In the genomic region with DNA sequence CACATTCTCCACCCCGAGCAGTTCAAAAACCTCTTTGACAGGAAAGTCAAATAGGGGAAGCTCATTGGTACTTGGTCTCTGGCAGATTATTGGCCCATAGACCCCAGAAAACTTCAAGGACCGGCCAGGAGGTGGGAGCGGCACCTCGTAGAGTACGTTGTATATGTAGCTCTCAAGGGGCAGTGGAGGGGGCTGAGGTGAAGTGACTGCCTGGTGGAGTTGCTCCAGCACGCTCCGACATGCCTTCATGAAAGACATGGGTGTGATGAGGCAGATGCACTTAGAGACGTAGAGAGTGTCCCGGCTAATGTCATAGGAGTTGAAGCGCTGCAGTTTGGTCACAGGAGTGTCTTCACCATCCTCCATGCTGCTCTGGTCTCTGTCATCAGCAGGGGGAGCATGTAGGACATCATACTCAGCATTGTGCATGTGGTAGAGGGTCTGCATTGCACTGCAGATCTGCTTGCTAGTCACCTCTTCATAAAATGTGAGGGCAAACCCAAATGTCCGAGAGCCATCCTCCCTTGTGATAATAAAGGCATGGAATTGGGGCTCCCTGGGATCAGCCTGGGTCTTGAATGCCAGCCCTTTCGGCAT, we compare ENCODE assay signal across 14 cellular contexts.
A peak's percentile ranks its signal among the peaks of the same experiment; 100 is the strongest.
DNase-seq lines count a peak whose midpoint lies in the region; ATAC-seq, FAIRE-seq and TF ChIP-seq lines count a peak whose summit lies in the region.
"Had no signal": no experiment of that assay in that cellular context is flagged by ENCODE, and none has a peak within 500 bp of the region (broad histone marks: within the 10 kb centered on the region; RNA-seq: fewer than 3 reads in every experiment).

No MANE protein-coding gene starts in this region.

- DNase-seq in Caco-2 = peak in 1 of 2 experiments; percentile 48
- peak; percentile 13 for DNase-seq in GM20000 (ENCODE audit: low spot score)
- DNase-seq in K562 (ENCODE audit: extremely low read depth in 1 of 4, low spot score in 3 of 4) = no peak
- DNase-seq in medulla oblongata (ENCODE audit: extremely low spot score) = peak; percentile 59
- DNase-seq in germinal center (ENCODE audit: low spot score) = no peak
- no peak for DNase-seq in HK-2 (ENCODE audit: unreplicated experiment)
- no peak for DNase-seq in activated naive CD4-positive, alpha-beta T cell treated with anti-CD3 and anti-CD28 coated beads, Interleukin-2, amount 50 U/mL, for 72 hours (ENCODE audit: low spot score in 2 of 2)
- no peak for DNase-seq in Kasumi-1 (lab: John Stamatoyannopoulos, UW)
- DNase-seq: DMS79, KG1, NCI-H69, small intestine had no signal

- H3K4me2 ChIP-seq in K562 (ENCODE audit: insufficient read depth, low read length) = no peak overlapping the region

- in situ Hi-C loops in K562 (cut with MboI) = no loop called here

- no peak for TF ChIP-seq EP300 in K562 (IDR thresholded peaks at IDR 0.05; ENCODE audit: low read length)

- intact Hi-C loops in Caco-2 (cut with micrococcal nuclease; ENCODE audit: unreplicated experiment) (loop anchor here (1.0 to 10.0 kb wide), 2 partner anchors 56 to 181 kb away; partner anchors contain the start of gene IPO7), K562 (cut with micrococcal nuclease) (no loop called here)

- TF ChIP-seq POLR2A in K562 (conservative IDR thresholded peaks at IDR 0.05) = no peak

- peak; percentile 78 for ATAC-seq in K562
- ATAC-seq in activated naive CD4-positive, alpha-beta T cell treated with anti-CD3 and anti-CD28 coated beads, Interleukin-2, amount 50 U/mL, for 72 hours = no peak

- H3K79me2 ChIP-seq in K562 (ENCODE audit: control insufficient read depth, insufficient read depth, low read length) = peaks cover 23% of the 10 kb centered on the region

- no peak overlapping the region for H2AFZ ChIP-seq in K562 (ENCODE audit: low read depth, low read length)

- no peaks in the 10 kb centered on the region; the same call in 1 of the 2 replicates for H4K20me1 ChIP-seq in K562 (replicated peaks; ENCODE audit: control insufficient read depth, insufficient read depth, low read length)

- H3K9me1 ChIP-seq in K562 (ENCODE audit: control insufficient read depth, insufficient read depth, low read length) = no peaks in the 10 kb centered on the region

- BruUV-seq in Caco-2 (replicated peaks; lab: Mats Ljungman, UMichigan) (no TSS peak), K562 (replicated peaks; lab: Mats Ljungman, UMichigan) (no TSS peak)

- no peak overlapping the region for H3K27ac Mint-ChIP-seq in Caco-2 (ENCODE audit: unreplicated experiment)
- no peak overlapping the region for H3K27ac Mint-ChIP-seq in activated naive CD4-positive, alpha-beta T cell treated with anti-CD3 and anti-CD28 coated beads, Interleukin-2, amount 50 U/mL, for 72 hours
- H3K27ac Mint-ChIP-seq: memory B cell had no signal

- H3K9me3 ChIP-seq in Caco-2 = no peaks in the 10 kb centered on the region
- no peaks in the 10 kb centered on the region for H3K9me3 ChIP-seq in K562 (replicated peaks; ENCODE audit: control insufficient read depth, insufficient read depth, low read depth, low read length)

- peaks cover 1% of the 10 kb centered on the region for H3K36me3 ChIP-seq in Caco-2 (ENCODE audit: control insufficient read depth, insufficient read depth, low read length)
- peaks cover 39% of the 10 kb centered on the region; the same call in 2 of the 3 replicates for H3K36me3 ChIP-seq in K562 (ENCODE audit: control insufficient read depth, insufficient read depth, low read length)

- H3K4me1 ChIP-seq in Caco-2 (peaks cover 8% of the 10 kb centered on the region; the same call in 1 of the 2 replicates), K562 (replicated peaks in 1 of 2; ENCODE audit: control insufficient read depth in 2 of 2, insufficient read depth in 2 of 2, low read length in 2 of 2) (peaks cover 0 to 11% of the 10 kb centered on the region in 2 experiments; a peak in 2 of 5 replicates)

- H3K9ac ChIP-seq in K562 (ENCODE audit: insufficient read depth in 1 of 2, low read depth in 2 of 2, low read length in 2 of 2) = no peak overlapping the region

- H3K4me1 Mint-ChIP-seq in Caco-2 (ENCODE audit: low read depth, unreplicated experiment) = peaks cover 2% of the 10 kb centered on the region

- CTCF ChIA-PET in Caco-2 (lab: Charles Lee) (interaction anchor here (0.9 to 1.4 kb wide), 3 partner anchors 177 to 303 kb away, joined by 3 to 5 read pairs (median 3); no protein-coding TSS in a partner anchor), K562 (lab: Yijun Ruan, JAX; ENCODE audit: low intra/inter-chr PET ratio) (no interaction called here)

- H3K27me3 ChIP-seq in Caco-2 (replicated peaks; ENCODE audit: control insufficient read depth, insufficient read depth, low read length) (no peaks in the 10 kb centered on the region), K562 (ENCODE audit: control insufficient read depth in 2 of 2, insufficient read depth in 2 of 2, low read length in 2 of 2) (no peaks in the 10 kb centered on the region)

- no peak overlapping the region for H3K4me3 Mint-ChIP-seq in Caco-2 (ENCODE audit: unreplicated experiment)
- H3K4me3 Mint-ChIP-seq: memory B cell had no signal

- H3K27ac ChIP-seq in K562 (ENCODE audit: extremely low read depth, low read depth, low read length) = no peak overlapping the region
- H3K27ac ChIP-seq: VCaP had no signal

- TF ChIP-seq CTCF in Caco-2 (IDR thresholded peaks at IDR 0.05; ENCODE audit: insufficient read depth in 1 of 2, low read depth in 1 of 2, low read length in 1 of 2, severe bottlenecking in 1 of 2, unreplicated experiment in 1 of 2) (peak; percentile 45 to 53), GM20000 (IDR thresholded peaks at IDR 0.05; ENCODE audit: extremely low read depth, missing control alignments) (no peak), K562 (IDR thresholded peaks at IDR 0.05 in 2 of 3, conservative IDR thresholded peaks at IDR 0.05 in 1 of 3; ENCODE audit: insufficient read depth in 2 of 3, low read depth in 1 of 3, low read length in 3 of 3) (peak; percentile 25 to 32 (median 30); a peak in 2 of 6 replicates)

- POLR2A ChIA-PET in Caco-2 (lab: Charles Lee) (interaction anchor here (0.5 kb wide), 1 partner anchor 222 kb away, joined by 5 read pairs; no protein-coding TSS in a partner anchor), K562 (lab: Yijun Ruan, JAX) (interaction anchor here (0.5 to 0.7 kb wide), 2 partner anchors 45 to 143 kb away, joined by 3 to 4 read pairs; no protein-coding TSS in a partner anchor)

- no peak for FAIRE-seq in K562 (lab: Jason Lieb, UNC)
- FAIRE-seq: small intestine had no signal

- H3K36me3 Mint-ChIP-seq in Caco-2 (ENCODE audit: insufficient read depth, unreplicated experiment) = peaks cover 29% of the 10 kb centered on the region
- H3K36me3 Mint-ChIP-seq in activated naive CD4-positive, alpha-beta T cell treated with anti-CD3 and anti-CD28 coated beads, Interleukin-2, amount 50 U/mL, for 72 hours = peaks cover 0 to 7% of the 10 kb centered on the region in 2 donors

- no peaks in the 10 kb centered on the region for H3K27me3 Mint-ChIP-seq in Caco-2 (ENCODE audit: insufficient read depth, unreplicated experiment)
- H3K27me3 Mint-ChIP-seq: memory B cell had no signal

- WGBS in K562 (ENCODE audit: insufficient coverage, low coverage, missing lambda C conversion rate) = 86% methylated on average over 9 of the region's 12 CpGs

- peak in 1 of 2 experiments; percentile 46; a peak in 2 of 4 replicates for TF ChIP-seq RAD21 in K562 (CRISPR knock-in tag; conservative IDR thresholded peaks at IDR 0.05 in 1 of 2, IDR thresholded peaks at IDR 0.05 in 1 of 2)

- H3K9me3 Mint-ChIP-seq in Caco-2 (ENCODE audit: unreplicated experiment) = no peaks in the 10 kb centered on the region
- H3K9me3 Mint-ChIP-seq in activated naive CD4-positive, alpha-beta T cell treated with anti-CD3 and anti-CD28 coated beads, Interleukin-2, amount 50 U/mL, for 72 hours = no peaks in the 10 kb centered on the region
- H3K9me3 Mint-ChIP-seq: memory B cell had no signal

- H3K4me3 ChIP-seq in Caco-2 (ENCODE audit: low read depth, low read length) = no peak overlapping the region
- H3K4me3 ChIP-seq in K562 = no peak overlapping the region

TF ChIP-seq in K562, 482 proteins besides CTCF, POLR2A, EP300 and RAD21:
- TF ChIP-seq, protein P1, sequence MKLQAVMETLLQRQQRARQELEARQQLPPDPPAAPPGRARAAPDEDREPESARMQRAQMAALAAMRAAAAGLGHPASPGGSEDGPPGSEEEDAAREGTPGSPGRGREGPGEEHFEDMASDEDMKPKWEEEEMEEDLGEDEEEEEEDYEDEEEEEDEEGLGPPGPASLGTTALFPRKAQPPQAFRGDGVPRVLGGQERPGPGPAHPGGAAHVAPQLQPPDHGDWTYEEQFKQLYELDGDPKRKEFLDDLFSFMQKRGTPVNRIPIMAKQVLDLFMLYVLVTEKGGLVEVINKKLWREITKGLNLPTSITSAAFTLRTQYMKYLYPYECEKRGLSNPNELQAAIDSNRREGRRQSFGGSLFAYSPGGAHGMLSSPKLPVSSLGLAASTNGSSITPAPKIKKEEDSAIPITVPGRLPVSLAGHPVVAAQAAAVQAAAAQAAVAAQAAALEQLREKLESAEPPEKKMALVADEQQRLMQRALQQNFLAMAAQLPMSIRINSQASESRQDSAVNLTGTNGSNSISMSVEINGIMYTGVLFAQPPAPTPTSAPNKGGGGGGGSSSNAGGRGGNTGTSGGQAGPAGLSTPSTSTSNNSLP (IDR thresholded peaks at IDR 0.05; ENCODE audit: borderline replicate concordance, low read depth, low read length) = no peak
- TF ChIP-seq NR0B1 (IDR thresholded peaks at IDR 0.05; ENCODE audit: partially characterized antibody) = no peak
- TF ChIP-seq ZNF766 (CRISPR knock-in tag; conservative IDR thresholded peaks at IDR 0.05) = no peak
- no peak for TF ChIP-seq ZC3H11A (IDR thresholded peaks at IDR 0.05; ENCODE audit: low read depth, low read length)

Comparison
In these comparisons a context has a peak if more than half of its experiments do, and no peak if none do; other contexts are left out.
1. DNase-seq: peak in GM20000 (single experiment) and medulla oblongata (single experiment); none in K562 (0 of 4), germinal center (single experiment), HK-2 (single experiment), activated naive CD4-positive, alpha-beta T cell treated with anti-CD3 and anti-CD28 coated beads, Interleukin-2, amount 50 U/mL, for 72 hours (0 of 2) and Kasumi-1 (0 of 2).